19 cellular contexts compared by ENCODE assay signal in the genomic region with DNA sequence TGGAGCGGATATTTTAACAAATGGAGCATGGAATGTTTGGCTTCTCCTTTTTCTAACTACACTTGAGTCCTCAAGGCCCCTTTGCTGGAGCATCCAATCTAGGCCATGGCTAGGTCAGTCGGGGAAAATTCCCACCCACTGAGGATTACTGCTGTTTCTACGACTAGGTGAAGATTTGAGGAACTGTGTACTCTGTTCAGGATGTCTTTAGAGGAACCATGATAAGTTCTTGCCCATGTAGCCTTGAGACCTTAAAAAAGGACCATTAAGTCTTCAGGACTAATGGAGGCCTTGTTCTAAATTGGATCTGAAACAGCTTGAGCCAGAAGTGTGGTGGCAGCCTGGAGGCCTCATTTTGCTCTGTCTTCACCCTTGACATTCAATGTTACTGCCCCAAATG. TPM values are rescaled to one million over a fixed set of nuclear protein-coding genes. Genes with fewer than 3 reads are reported as not detected.
DNase-seq lines count a peak whose midpoint lies in the region; ATAC-seq, FAIRE-seq and TF ChIP-seq lines count a peak whose summit lies in the region.
"Had no signal": no experiment of that assay in that cellular context is flagged by ENCODE, and none has a peak within 500 bp of the region (broad histone marks: within the 10 kb centered on the region; RNA-seq: fewer than 3 reads in every experiment).

No MANE protein-coding gene starts in this region.

- intact Hi-C loops in activated CD4-positive, alpha-beta T cell treated with anti-CD3 and anti-CD28 coated beads, Interleukin-2, amount 10 ng/mL, durations not matched to agents 24 days and 14 days (cut with micrococcal nuclease): loop anchor here (5.0 to 10.0 kb wide), 2 partner anchors 120 to 1247 kb away; no protein-coding TSS in a partner anchor
- intact Hi-C loops in natural killer cell (cut with micrococcal nuclease): loop anchor here (2.0 to 10.0 kb wide), 2 partner anchors 97 to 143 kb away; no protein-coding TSS in a partner anchor

- no peak for DNase-seq in activated CD4-positive, alpha-beta T cell treated with anti-CD3 and anti-CD28 coated beads, Interleukin-2, amount 10 ng/mL, durations not matched to agents 24 days and 14 days
- no peak for DNase-seq in activated CD4-positive, alpha-beta T cell treated with anti-CD3 and anti-CD28 coated beads for 1 hour
- DNase-seq in GM19239 (ENCODE audit: insufficient read length, low spot score): no peak
- no peak for DNase-seq in T-helper 17 cell
- DNase-seq in natural killer cell: no peak
- no peak for DNase-seq in Kasumi-1 (lab: John Stamatoyannopoulos, UW)
- no peak for DNase-seq in foreskin keratinocyte
- DNase-seq: activated effector memory CD4-positive, alpha-beta T cell treated with Interleukin-2 at 50 U/mL for 16 hours; dermis blood vessel endothelial cell; hypothalamus; left colon; NCI-H2081 treated with DMSO at 0.1 percent for 48 hours; NCI-H748 treated with DMSO at 0.1 percent for 48 hours; pancreas; Peyer's patch had no signal

- no peaks in the 10 kb centered on the region for H3K4me1 ChIP-seq in foreskin keratinocyte

- H3K9me3 Mint-ChIP-seq in activated CD4-positive, alpha-beta T cell treated with anti-CD3 and anti-CD28 coated beads, Interleukin-2, amount 10 ng/mL, durations not matched to agents 24 days and 14 days: peaks cover 26% of the 10 kb centered on the region
- peaks cover 0 to 2% of the 10 kb centered on the region in 2 donors for H3K9me3 Mint-ChIP-seq in natural killer cell

- FAIRE-seq in GM19239 (lab: Jason Lieb, UNC): peak; percentile 77
- FAIRE-seq: A549, pancreas had no signal

- peak overlapping the region; percentile 59 for H3K4me3 Mint-ChIP-seq in activated CD4-positive, alpha-beta T cell treated with anti-CD3 and anti-CD28 coated beads, Interleukin-2, amount 10 ng/mL, durations not matched to agents 24 days and 14 days
- no peak overlapping the region for H3K4me3 Mint-ChIP-seq in T-helper 17 cell
- peak overlapping the region; percentile 88 for H3K4me3 Mint-ChIP-seq in natural killer cell

- no peak for TF ChIP-seq POLR2A in GM18505 (IDR thresholded peaks at IDR 0.05; ENCODE audit: borderline replicate concordance, extremely low read depth, insufficient read depth, insufficient read length)

- peak overlapping the region; percentile 86 for H3K27ac Mint-ChIP-seq in activated CD4-positive, alpha-beta T cell treated with anti-CD3 and anti-CD28 coated beads, Interleukin-2, amount 10 ng/mL, durations not matched to agents 24 days and 14 days
- peak overlapping the region; percentile 32 for H3K27ac Mint-ChIP-seq in T-helper 17 cell
- H3K27ac Mint-ChIP-seq in natural killer cell: peak overlapping the region; percentile 89 to 97

- no peak for TF ChIP-seq CTCF in natural killer cell (IDR thresholded peaks at IDR 0.05)
- TF ChIP-seq CTCF in foreskin keratinocyte (conservative IDR thresholded peaks at IDR 0.05): no peak

- peaks cover 66% of the 10 kb centered on the region for H3K4me1 Mint-ChIP-seq in activated CD4-positive, alpha-beta T cell treated with anti-CD3 and anti-CD28 coated beads, Interleukin-2, amount 10 ng/mL, durations not matched to agents 24 days and 14 days
- H3K4me1 Mint-ChIP-seq in T-helper 17 cell (peaks cover 39% of the 10 kb centered on the region), natural killer cell (peaks cover 77 to 82% of the 10 kb centered on the region in 2 donors)

- no peaks in the 10 kb centered on the region for H3K27me3 ChIP-seq in foreskin keratinocyte
- H3K27me3 ChIP-seq: esophagus muscularis mucosa, MG63, pancreas, Peyer's patch had no signal

- peaks cover 93% of the 10 kb centered on the region for H3K36me3 Mint-ChIP-seq in activated CD4-positive, alpha-beta T cell treated with anti-CD3 and anti-CD28 coated beads, Interleukin-2, amount 10 ng/mL, durations not matched to agents 24 days and 14 days (ENCODE audit: low read depth)
- peaks cover 17% of the 10 kb centered on the region for H3K36me3 Mint-ChIP-seq in T-helper 17 cell (ENCODE audit: low read depth)
- peaks cover 15% of the 10 kb centered on the region for H3K36me3 Mint-ChIP-seq in natural killer cell

- H3K9me3 ChIP-seq in T-helper 17 cell (ENCODE audit: control insufficient read depth, low read length, poor library complexity, severe bottlenecking): peaks cover 3% of the 10 kb centered on the region
- H3K9me3 ChIP-seq: pancreas had no signal

- no peak overlapping the region for H3K27ac ChIP-seq in foreskin keratinocyte
- H3K27ac ChIP-seq: A549, esophagus muscularis mucosa, pancreas, Peyer's patch had no signal

- no peaks in the 10 kb centered on the region for H3K27me3 Mint-ChIP-seq in activated CD4-positive, alpha-beta T cell treated with anti-CD3 and anti-CD28 coated beads, Interleukin-2, amount 10 ng/mL, durations not matched to agents 24 days and 14 days
- H3K27me3 Mint-ChIP-seq in T-helper 17 cell (no peaks in the 10 kb centered on the region), natural killer cell (ENCODE audit: low read depth in 2 of 2) (no peaks in the 10 kb centered on the region)

- ATAC-seq in T-helper 17 cell (no peak), natural killer cell (peak in 2 of 3 donors; percentile 3 to 41), GM18505 (IDR thresholded peaks at IDR 0.05; ENCODE audit: unreplicated experiment) (no peak), foreskin keratinocyte (no peak)
- ATAC-seq: A549, left colon, pancreas had no signal

RNA-seq across cellular contexts. Expression of a gene that starts 6.2 kb away (rescaled TPM):
- total RNA-seq in activated CD4-positive, alpha-beta T cell treated with anti-CD3 and anti-CD28 coated beads, Interleukin-2, amount 10 ng/mL, durations not matched to agents 24 days and 14 days: 146 and 151 TPM in 2 replicates
- total RNA-seq in T-helper 17 cell: 10 to 100 TPM; 25.9 to 27.4 TPM
- total RNA-seq in natural killer cell: 100 to 1,000 TPM in 1 of 3 donors, 10 to 100 TPM in 2; 70.0 to 106 (median 99.0) TPM
- total RNA-seq in foreskin keratinocyte: 30.7 and 31.2 TPM in 2 replicates
- polyA plus RNA-seq in foreskin keratinocyte: 15.3 and 17.8 TPM in 2 replicates

Comparison
In these comparisons a context has a peak if more than half of its experiments do, and no peak if none do; other contexts are left out.
1. H3K27ac Mint-ChIP-seq: peak in every context shown above with its lines; median percentile 93 in natural killer cell; 86 in activated CD4-positive, alpha-beta T cell treated with anti-CD3 and anti-CD28 coated beads, Interleukin-2, amount 10 ng/mL, durations not matched to agents 24 days and 14 days; 32 in T-helper 17 cell.
2. ATAC-seq: peak in natural killer cell (2 of 3); none in T-helper 17 cell (single experiment), GM18505 (single experiment) and foreskin keratinocyte (single experiment).